In the genomic region with DNA sequence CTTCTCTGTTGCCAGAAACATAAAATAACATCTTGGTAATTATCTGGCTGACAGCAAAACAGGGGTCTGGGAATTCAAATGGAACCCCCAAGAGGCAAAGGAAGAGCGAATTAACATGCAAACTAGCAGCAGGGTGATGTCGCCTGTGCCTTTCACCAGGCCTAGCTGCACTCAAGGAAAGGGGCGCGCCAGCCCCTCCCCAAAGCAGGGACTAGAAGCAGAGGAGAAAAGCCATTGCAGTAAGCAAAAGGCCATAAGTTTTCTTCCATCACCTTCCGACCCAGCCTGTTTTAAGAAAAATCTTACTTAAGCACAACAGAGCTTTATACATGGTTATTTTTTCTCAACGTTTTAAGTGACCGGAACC, we compare ENCODE assay signal across 8 cellular contexts. TPM values are rescaled to one million over a fixed set of nuclear protein-coding genes. Genes with fewer than 3 reads are reported as not detected.
DNase-seq lines count a peak whose midpoint lies in the region; ATAC-seq and TF ChIP-seq lines count a peak whose summit lies in the region.

No MANE protein-coding gene starts in this region.

- H3K4me1 ChIP-seq in SJCRH30 = no peaks in the 10 kb centered on the region
- H3K4me1 ChIP-seq in esophagus squamous epithelium = peaks cover 6 to 20% (median 9%) of the 10 kb centered on the region in 3 donors
- H3K4me1 ChIP-seq in psoas muscle = no peaks in the 10 kb centered on the region

- DNase-seq in NK-92 treated with Interleukin-12 subunit alpha and Interleukin-12 subunit beta, amount 100 ng/mL, for 24 hours (lab: John Stamatoyannopoulos, UW) = peak; percentile 26
- DNase-seq in NK-92 (lab: John Stamatoyannopoulos, UW; ENCODE audit: unreplicated experiment) (no peak), SJCRH30 (no peak), esophagus squamous epithelium (lab: John Stamatoyannopoulos, UW) (no peak), psoas muscle (no peak), AML-193 (lab: John Stamatoyannopoulos, UW) (no peak)
- no peak for DNase-seq in central memory CD4-positive, alpha-beta T cell

- TF ChIP-seq CTCF in esophagus squamous epithelium (IDR thresholded peaks at IDR 0.05) (no peak), psoas muscle (IDR thresholded peaks at IDR 0.05) (no peak)

- H3K27ac ChIP-seq in SJCRH30 (peak overlapping the region; percentile 80), esophagus squamous epithelium (peak overlapping the region; percentile 83 to 92 (median 88)), psoas muscle (peak overlapping the region; percentile 88)

- H3K36me3 ChIP-seq in SJCRH30 (peaks cover 2% of the 10 kb centered on the region; the same call in 1 of the 2 replicates), esophagus squamous epithelium (peaks cover 0 to 15% (median 0%) of the 10 kb centered on the region in 3 donors), psoas muscle (ENCODE audit: insufficient read depth in 1 of 2, low read depth in 1 of 2) (peaks cover 0 to 17% of the 10 kb centered on the region in 2 donors)

- no peaks in the 10 kb centered on the region for H3K9me3 ChIP-seq in SJCRH30 (replicated peaks)
- no peaks in the 10 kb centered on the region for H3K9me3 ChIP-seq in esophagus squamous epithelium
- H3K9me3 ChIP-seq in psoas muscle = no peaks in the 10 kb centered on the region

- intact Hi-C loops in esophagus squamous epithelium (cut with DNase I) = no loop called here
- intact Hi-C loops in psoas muscle (cut with DNase I) = loop anchor here in 1 of 2 donors (5.0 kb wide), 1 partner anchor 1776 kb away; the partner anchor contains the start of gene WDR41

- no peak for TF ChIP-seq POLR2A in esophagus squamous epithelium (IDR thresholded peaks at IDR 0.05)

- H3K4me3 ChIP-seq in SJCRH30 = peak overlapping the region; percentile 77
- peak overlapping the region; percentile 70 to 83 (median 74) for H3K4me3 ChIP-seq in esophagus squamous epithelium
- peak overlapping the region; percentile 78 for H3K4me3 ChIP-seq in psoas muscle

- WGBS in esophagus squamous epithelium, 2 donors = 0 to 1% methylated on average over 7 of the region's 7 CpGs
- WGBS in psoas muscle, 3 donors = 0 to 2% (median 1%) methylated on average over 7 of the region's 7 CpGs

- peak; percentile 7 for ATAC-seq in HG02623 (IDR thresholded peaks at IDR 0.05; ENCODE audit: unreplicated experiment)
- peak in 1 of 4 donors; percentile 10 for ATAC-seq in psoas muscle

- no peaks in the 10 kb centered on the region for H3K27me3 ChIP-seq in SJCRH30
- no peaks in the 10 kb centered on the region for H3K27me3 ChIP-seq in esophagus squamous epithelium
- H3K27me3 ChIP-seq in psoas muscle (ENCODE audit: insufficient read depth in 3 of 3, low read length in 2 of 3) = no peaks in the 10 kb centered on the region

RNA-seq across cellular contexts. Expression of gene POC5, which starts 0.5 kb away (rescaled TPM):
- 17.9 and 23.3 TPM in 2 replicates for total RNA-seq in SJCRH30 (2014; rRNA removed; shearing (Covaris generic))
- 10 to 100 TPM in 2 of 4 donors, 1 to 10 TPM in 2; 1.9 to 16.9 (median 9.3) TPM for total RNA-seq in esophagus squamous epithelium
- total RNA-seq in psoas muscle = 1 to 10 TPM; 3.3 to 4.5 (median 3.5) TPM
- polyA plus RNA-seq in psoas muscle = 1 to 10 TPM; 4.0 to 7.1 (median 4.8) TPM
